Comparison of ENCODE assay signal across 23 cellular contexts in the genomic region with DNA sequence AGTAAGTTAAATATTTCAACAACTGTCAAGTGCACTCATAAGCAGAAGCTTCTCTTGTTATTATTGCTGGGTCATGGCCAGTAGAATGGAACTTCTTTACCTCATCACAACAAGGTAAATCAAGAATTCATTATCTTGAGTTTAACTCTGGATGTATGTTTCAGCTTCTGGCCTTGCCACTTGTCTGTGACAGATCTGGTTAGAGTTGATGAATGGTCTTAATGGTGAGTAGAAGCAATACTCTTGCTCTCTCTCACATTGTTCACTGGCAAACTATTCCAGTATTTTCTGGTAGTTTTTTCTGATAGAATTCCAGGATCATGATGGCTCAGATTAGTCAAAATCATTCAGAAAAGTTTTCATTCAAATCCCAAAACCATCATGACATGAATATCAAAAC. TPM values are rescaled to one million over a fixed set of nuclear protein-coding genes. Genes with fewer than 3 reads are reported as not detected.
DNase-seq lines count a peak whose midpoint lies in the region; ATAC-seq, FAIRE-seq and TF ChIP-seq lines count a peak whose summit lies in the region.
"Had no signal": no experiment of that assay in that cellular context is flagged by ENCODE, and none has a peak within 500 bp of the region (broad histone marks: within the 10 kb centered on the region; RNA-seq: fewer than 3 reads in every experiment).

No MANE protein-coding gene starts in this region.

- no peak for TF ChIP-seq CTCF in keratinocyte (optimal IDR thresholded peaks at IDR 0.05 in 1 of 3, IDR thresholded peaks at IDR 0.05 in 1 of 3, conservative IDR thresholded peaks at IDR 0.05 in 1 of 3; ENCODE audit: extremely low read depth in 1 of 3, insufficient read depth in 2 of 3, low read length in 3 of 3)

- dilution Hi-C loops in keratinocyte (cut with MboI; ENCODE audit: extremely low pct_ligation_motif_present, low sequenced_read_pairs), result no loop called here

- H3K9me3 ChIP-seq in keratinocyte (ENCODE audit: control insufficient read depth, low read depth, low read length), result no peaks in the 10 kb centered on the region
- H3K9me3 ChIP-seq: A549; BE2C; BLaER1 treated with 17β-estradiol and CSF1 and Interleukin-3, amounts not matched to agents 10 nM and 100 nM; HAP-1 had no signal

- no peak for ATAC-seq in activated naive CD8-positive, alpha-beta T cell treated with anti-CD3 and anti-CD28 coated beads, Interleukin-2, amount 50 U/mL, for 24 hours
- no peak for ATAC-seq in esophagus mucosa
- ATAC-seq: A549 had no signal

- no peaks in the 10 kb centered on the region for H4K20me1 ChIP-seq in keratinocyte (ENCODE audit: control insufficient read depth, extremely low read depth, insufficient read depth, low read length)
- H4K20me1 ChIP-seq: BLaER1 treated with 17β-estradiol and CSF1 and Interleukin-3, amounts not matched to agents 10 nM and 100 nM had no signal

- H3K4me3 ChIP-seq in keratinocyte (ENCODE audit: control insufficient read depth in 2 of 3, extremely low read depth in 1 of 3, insufficient read depth in 2 of 3, low read depth in 1 of 3, low read length in 3 of 3), result no peak overlapping the region
- H3K4me3 ChIP-seq: A549; BLaER1 treated with 17β-estradiol and CSF1 and Interleukin-3, amounts not matched to agents 10 nM and 100 nM; HAP-1 had no signal

- no peak for DNase-seq in activated naive CD8-positive, alpha-beta T cell treated with anti-CD3 and anti-CD28 coated beads, Interleukin-2, amount 50 U/mL, for 24 hours
- no peak for DNase-seq in activated naive CD8-positive, alpha-beta T cell treated with anti-CD3 and anti-CD28 coated beads for 36 hours
- DNase-seq in NCI-H82 treated with DMSO at 0.1 percent for 48 hours (lab: John Stamatoyannopoulos, UW; ENCODE audit: unreplicated experiment) (peak; percentile 30), keratinocyte (ENCODE audit: low read depth, low spot score) (no peak), NCI-H345 (lab: John Stamatoyannopoulos, UW) (no peak)
- DNase-seq: 8988T; ACHN; AML-193; BE2C; CD4-positive, alpha-beta T cell; CD8-positive, alpha-beta memory T cell; DMS53; DMS79 treated with DMSO at 0.1 percent for 48 hours; GF-D8; GOT3 had no signal

- no peaks in the 10 kb centered on the region for H3K4me1 ChIP-seq in keratinocyte (ENCODE audit: control insufficient read depth, extremely low read depth, insufficient read depth, low read length)
- H3K4me1 ChIP-seq: A549; BE2C; BLaER1 treated with 17β-estradiol and CSF1 and Interleukin-3, amounts not matched to agents 10 nM and 100 nM had no signal

- no peaks in the 10 kb centered on the region for H3K9me3 Mint-ChIP-seq in activated naive CD8-positive, alpha-beta T cell treated with anti-CD3 and anti-CD28 coated beads, Interleukin-2, amount 50 U/mL, for 24 hours
- no peaks in the 10 kb centered on the region for H3K9me3 Mint-ChIP-seq in activated naive CD8-positive, alpha-beta T cell treated with anti-CD3 and anti-CD28 coated beads for 36 hours

- no peak overlapping the region for H3K9ac ChIP-seq in keratinocyte (ENCODE audit: control insufficient read depth, extremely low read depth, insufficient read depth, low read length)
- H3K9ac ChIP-seq: BLaER1 treated with 17β-estradiol and CSF1 and Interleukin-3, amounts not matched to agents 10 nM and 100 nM had no signal

- no peak overlapping the region for H2AFZ ChIP-seq in keratinocyte (ENCODE audit: control insufficient read depth, low read length)

- no peak overlapping the region for H3K4me2 ChIP-seq in keratinocyte (ENCODE audit: control insufficient read depth, extremely low read depth, insufficient read depth, low read depth, low read length)
- H3K4me2 ChIP-seq: A549; BLaER1 treated with 17β-estradiol and CSF1 and Interleukin-3, amounts not matched to agents 10 nM and 100 nM had no signal

- H3K27me3 ChIP-seq in keratinocyte (ENCODE audit: control insufficient read depth, extremely low read depth, insufficient read depth, low read length), result no peaks in the 10 kb centered on the region
- H3K27me3 ChIP-seq: BE2C; BLaER1 treated with 17β-estradiol and CSF1 and Interleukin-3, amounts not matched to agents 10 nM and 100 nM had no signal

- peaks cover 71% of the 10 kb centered on the region for H3K4me1 Mint-ChIP-seq in activated naive CD8-positive, alpha-beta T cell treated with anti-CD3 and anti-CD28 coated beads, Interleukin-2, amount 50 U/mL, for 24 hours
- peaks cover 49% of the 10 kb centered on the region for H3K4me1 Mint-ChIP-seq in activated naive CD8-positive, alpha-beta T cell treated with anti-CD3 and anti-CD28 coated beads for 36 hours
- H3K4me1 Mint-ChIP-seq: CD8-positive, alpha-beta memory T cell had no signal

- H3K36me3 Mint-ChIP-seq in activated naive CD8-positive, alpha-beta T cell treated with anti-CD3 and anti-CD28 coated beads, Interleukin-2, amount 50 U/mL, for 24 hours (ENCODE audit: low read depth), result peaks cover under 1% of the 10 kb centered on the region
- peaks cover 1% of the 10 kb centered on the region for H3K36me3 Mint-ChIP-seq in activated naive CD8-positive, alpha-beta T cell treated with anti-CD3 and anti-CD28 coated beads for 36 hours
- H3K36me3 Mint-ChIP-seq: CD14-positive monocyte had no signal

- no peaks in the 10 kb centered on the region for H3K36me3 ChIP-seq in keratinocyte (ENCODE audit: control insufficient read depth in 2 of 2, extremely low read depth in 1 of 2, insufficient read depth in 2 of 2, low read length in 2 of 2)
- H3K36me3 ChIP-seq: BE2C; BLaER1 treated with 17β-estradiol and CSF1 and Interleukin-3, amounts not matched to agents 10 nM and 100 nM; HAP-1 had no signal

- no peaks in the 10 kb centered on the region for H3K27me3 Mint-ChIP-seq in activated naive CD8-positive, alpha-beta T cell treated with anti-CD3 and anti-CD28 coated beads, Interleukin-2, amount 50 U/mL, for 24 hours
- no peaks in the 10 kb centered on the region for H3K27me3 Mint-ChIP-seq in activated naive CD8-positive, alpha-beta T cell treated with anti-CD3 and anti-CD28 coated beads for 36 hours

- H3K27ac Mint-ChIP-seq in activated naive CD8-positive, alpha-beta T cell treated with anti-CD3 and anti-CD28 coated beads, Interleukin-2, amount 50 U/mL, for 24 hours, result peak overlapping the region; percentile 54
- no peak overlapping the region for H3K27ac Mint-ChIP-seq in activated naive CD8-positive, alpha-beta T cell treated with anti-CD3 and anti-CD28 coated beads for 36 hours
- H3K27ac Mint-ChIP-seq: CD14-positive monocyte; CD4-positive, alpha-beta T cell; CD8-positive, alpha-beta memory T cell had no signal

- H3K4me3 Mint-ChIP-seq in activated naive CD8-positive, alpha-beta T cell treated with anti-CD3 and anti-CD28 coated beads, Interleukin-2, amount 50 U/mL, for 24 hours, result no peak overlapping the region
- H3K4me3 Mint-ChIP-seq in activated naive CD8-positive, alpha-beta T cell treated with anti-CD3 and anti-CD28 coated beads for 36 hours, result no peak overlapping the region
- H3K4me3 Mint-ChIP-seq: CD14-positive monocyte; CD4-positive, alpha-beta T cell; CD8-positive, alpha-beta memory T cell had no signal

- no peaks in the 10 kb centered on the region for H3K79me2 ChIP-seq in keratinocyte (ENCODE audit: control insufficient read depth, insufficient read depth, low read length)

- no peaks in the 10 kb centered on the region for H3K9me1 ChIP-seq in keratinocyte (ENCODE audit: control insufficient read depth, extremely low read depth, insufficient read depth, low read length)

- FAIRE-seq in keratinocyte (lab: Jason Lieb, UNC), result peak; percentile 32
- FAIRE-seq: A549, GM12892, H54 had no signal

- no peak overlapping the region for H3K27ac ChIP-seq in keratinocyte (ENCODE audit: control insufficient read depth, insufficient read depth, low read length)
- H3K27ac ChIP-seq: A549; BLaER1 treated with 17β-estradiol and CSF1 and Interleukin-3, amounts not matched to agents 10 nM and 100 nM had no signal

RNA-seq across cellular contexts. Expression of gene NR4A2, which starts 51.3 kb away (rescaled TPM):
- total RNA-seq in activated naive CD8-positive, alpha-beta T cell treated with anti-CD3 and anti-CD28 coated beads for 36 hours, result 10 to 100 TPM; 47.7 to 49.9 TPM
- polyA plus RNA-seq in keratinocyte, result 0.15 to 4.5 TPM (median 3.0 TPM) in 3 replicates
- polyA plus RNA-seq in keratinocyte (2011; ENCODE audit: low read depth), result 1.3 TPM
- polyA plus RNA-seq in keratinocyte (2011; cell fraction: cytosol; rRNA removed), result 1.3 and 1.7 TPM in 2 replicates
- polyA plus RNA-seq in keratinocyte (2011; cell fraction: nucleus; rRNA removed), result 37.4 and 49.8 TPM in 2 replicates
- polyA plus RNA-seq in keratinocyte (2012; ENCODE audit: low replicate concordance), result 0.24 and 1.8 TPM in 2 replicates
- 0.43 to 10.5 TPM (median 7.9 TPM) in 3 replicates for polyA minus RNA-seq in keratinocyte
- polyA minus RNA-seq in keratinocyte (2011; cell fraction: cytosol; rRNA and poly(A)+ RNA removed), result 1.5 TPM
- polyA minus RNA-seq in keratinocyte (2011; cell fraction: nucleus; rRNA and poly(A)+ RNA removed), result 22.5 and 23.8 TPM in 2 replicates
- 3.1 TPM for total RNA-seq in esophagus mucosa
- total RNA-seq: G401 had no signal

RNA-seq across cellular contexts. Expression of gene GPD2, which starts 52.4 kb away (rescaled TPM):
- 10 to 100 TPM; 41.2 to 46.2 TPM for total RNA-seq in activated naive CD8-positive, alpha-beta T cell treated with anti-CD3 and anti-CD28 coated beads for 36 hours
- 16.3 to 27.6 TPM (median 18.3 TPM) in 3 replicates for polyA plus RNA-seq in keratinocyte
- polyA plus RNA-seq in keratinocyte (2011; ENCODE audit: low read depth), result 30.8 TPM
- polyA plus RNA-seq in keratinocyte (2011; cell fraction: cytosol; rRNA removed), result 11.1 and 14.2 TPM in 2 replicates
- 21.7 and 34.2 TPM in 2 replicates for polyA plus RNA-seq in keratinocyte (2011; cell fraction: nucleus; rRNA removed)
- polyA plus RNA-seq in keratinocyte (2012; ENCODE audit: low replicate concordance), result 11.5 and 27.7 TPM in 2 replicates
- 30.6 to 87.4 TPM (median 49.5 TPM) in 3 replicates for polyA minus RNA-seq in keratinocyte
- 26.9 TPM for polyA minus RNA-seq in keratinocyte (2011; cell fraction: cytosol; rRNA and poly(A)+ RNA removed)
- polyA minus RNA-seq in keratinocyte (2011; cell fraction: nucleus; rRNA and poly(A)+ RNA removed), result 45.5 and 76.5 TPM in 2 replicates
- 56.1 TPM for total RNA-seq in esophagus mucosa

Comparison
In these comparisons a context has a peak if more than half of its experiments do, and no peak if none do; other contexts are left out.
1. RNA of gene NR4A2, which starts 51.3 kb away (total RNA-seq): 47.7 to 49.9 TPM in activated naive CD8-positive, alpha-beta T cell treated with anti-CD3 and anti-CD28 coated beads for 36 hours; 3.1 TPM in esophagus mucosa (single experiment); every median in the first group is over 10 times any median in the second.